8 cellular contexts compared by ENCODE assay signal in genomic region chr11:13462311-13462927, GRCh38. TPM values are rescaled to one million over a fixed set of nuclear protein-coding genes. Genes with fewer than 3 reads are reported as not detected.
DNase-seq lines count a peak whose midpoint lies in the region; ATAC-seq and TF ChIP-seq lines count a peak whose summit lies in the region.

No MANE protein-coding gene starts in this region.

- TF ChIP-seq POLR2A in suprapubic skin (IDR thresholded peaks at IDR 0.05): no peak

- H3K4me2 ChIP-seq in OCI-LY3 (ENCODE audit: low read length): peak overlapping the region; percentile 90
- peak overlapping the region; percentile 83 for H3K4me2 ChIP-seq in neural progenitor cell

- ATAC-seq in GM19438 (IDR thresholded peaks at IDR 0.05; ENCODE audit: low read depth, unreplicated experiment) (peak; percentile 55), HG03521 (IDR thresholded peaks at IDR 0.05; ENCODE audit: unreplicated experiment) (peak; percentile 28)

- peak overlapping the region; percentile 92 to 99 (median 98) for H3K27ac Mint-ChIP-seq in CD8-positive, alpha-beta memory T cell
- H3K27ac Mint-ChIP-seq in neural progenitor cell: peak overlapping the region; percentile 72

- peak overlapping the region; percentile 97 to 100 (median 99) for H3K4me3 Mint-ChIP-seq in CD8-positive, alpha-beta memory T cell
- H3K4me3 Mint-ChIP-seq in neural progenitor cell: peak overlapping the region; percentile 98

- H4K20me1 ChIP-seq in OCI-LY3 (ENCODE audit: insufficient read depth, low read length): peaks cover 3% of the 10 kb centered on the region; the same call in 1 of the 2 replicates
- H4K20me1 ChIP-seq in neural progenitor cell (ENCODE audit: low read depth): peaks cover 9% of the 10 kb centered on the region

- H3K4me1 ChIP-seq in CD8-positive, alpha-beta memory T cell (ENCODE audit: insufficient read depth, low read length): peaks cover 24% of the 10 kb centered on the region
- peaks cover 21% of the 10 kb centered on the region for H3K4me1 ChIP-seq in OCI-LY3 (ENCODE audit: low read length)
- H3K4me1 ChIP-seq in neural progenitor cell: peaks cover 10% of the 10 kb centered on the region
- H3K4me1 ChIP-seq in suprapubic skin: peaks cover 15% of the 10 kb centered on the region

- H3K9ac ChIP-seq in OCI-LY3 (ENCODE audit: low read length): peak overlapping the region; percentile 91
- peak overlapping the region; percentile 79 for H3K9ac ChIP-seq in neural progenitor cell

- TF ChIP-seq CTCF in OCI-LY3 (IDR thresholded peaks at IDR 0.05; ENCODE audit: low read depth, low read length) (peak; percentile 14; the same call in 1 of the 2 replicates), fibroblast of the aortic adventitia (IDR thresholded peaks at IDR 0.05; ENCODE audit: insufficient read depth, low read length) (no peak), neural progenitor cell (IDR thresholded peaks at IDR 0.05) (peak; percentile 8), suprapubic skin (IDR thresholded peaks at IDR 0.05) (no peak)

- H3K36me3 Mint-ChIP-seq in CD8-positive, alpha-beta memory T cell: peaks cover 0 to 19% (median 7%) of the 10 kb centered on the region in 3 donors
- peaks cover 2% of the 10 kb centered on the region for H3K36me3 Mint-ChIP-seq in neural progenitor cell

- POLR2A ChIA-PET in CD8-positive, alpha-beta memory T cell (lab: Charles Lee): interaction anchor here (1.2 to 1.6 kb wide), 2 partner anchors 12 to 25 kb away, joined by 3 to 4 read pairs; no protein-coding TSS in a partner anchor

- H3K27ac ChIP-seq in CD8-positive, alpha-beta memory T cell (ENCODE audit: low read depth, low read length): peak overlapping the region; percentile 75
- peak overlapping the region; percentile 42; the same call in 1 of the 2 replicates for H3K27ac ChIP-seq in OCI-LY3 (ENCODE audit: low read length)
- peak overlapping the region; percentile 65 for H3K27ac ChIP-seq in neural progenitor cell
- peak overlapping the region; percentile 87 for H3K27ac ChIP-seq in suprapubic skin

- WGBS in suprapubic skin: 3% methylated on average over 14 of the region's 20 CpGs

- peak overlapping the region; percentile 62; the same call in 1 of the 2 replicates for H2AFZ ChIP-seq in OCI-LY3 (ENCODE audit: low read depth, low read length)
- peak overlapping the region; percentile 91 for H2AFZ ChIP-seq in neural progenitor cell (replicated peaks)

- H3K4me3 ChIP-seq in CD8-positive, alpha-beta memory T cell (ENCODE audit: low read length): peak overlapping the region; percentile 86
- H3K4me3 ChIP-seq in OCI-LY3 (ENCODE audit: low read length) (peak overlapping the region; percentile 98), fibroblast of the aortic adventitia (ENCODE audit: low read depth, low read length) (peak overlapping the region; percentile 94), neural progenitor cell (peak overlapping the region; percentile 93), suprapubic skin (peak overlapping the region; percentile 74)

- CTCF ChIA-PET in CD8-positive, alpha-beta memory T cell (lab: Charles Lee): interaction anchor here (0.5 to 2.2 kb wide), 4 partner anchors 8 to 184 kb away, joined by 3 to 5 read pairs (median 4); no protein-coding TSS in a partner anchor

- H3K79me2 ChIP-seq in OCI-LY3 (ENCODE audit: low read length): peaks cover 42% of the 10 kb centered on the region
- H3K79me2 ChIP-seq in neural progenitor cell (ENCODE audit: low read depth): peaks cover 49% of the 10 kb centered on the region

- peaks cover 0 to 7% of the 10 kb centered on the region in 2 donors for H3K27me3 Mint-ChIP-seq in CD8-positive, alpha-beta memory T cell
- peaks cover 2% of the 10 kb centered on the region for H3K27me3 Mint-ChIP-seq in neural progenitor cell (ENCODE audit: insufficient read depth, low read depth)

- no peaks in the 10 kb centered on the region for H3K9me3 Mint-ChIP-seq in CD8-positive, alpha-beta memory T cell
- H3K9me3 Mint-ChIP-seq in neural progenitor cell: no peaks in the 10 kb centered on the region

- no peaks in the 10 kb centered on the region for H3K27me3 ChIP-seq in CD8-positive, alpha-beta memory T cell (ENCODE audit: insufficient read depth, low read length, poor library complexity, severe bottlenecking)
- no peaks in the 10 kb centered on the region for H3K27me3 ChIP-seq in OCI-LY3 (ENCODE audit: low read depth, low read length)
- H3K27me3 ChIP-seq in neural progenitor cell: no peaks in the 10 kb centered on the region
- H3K27me3 ChIP-seq in suprapubic skin: no peaks in the 10 kb centered on the region

- peaks cover 47 to 64% (median 58%) of the 10 kb centered on the region in 3 donors for H3K4me1 Mint-ChIP-seq in CD8-positive, alpha-beta memory T cell
- H3K4me1 Mint-ChIP-seq in neural progenitor cell: peaks cover 19% of the 10 kb centered on the region

- H3K36me3 ChIP-seq in CD8-positive, alpha-beta memory T cell (ENCODE audit: insufficient read depth, low read length): no peaks in the 10 kb centered on the region
- H3K36me3 ChIP-seq in OCI-LY3 (replicated peaks; ENCODE audit: low read depth, low read length) (no peaks in the 10 kb centered on the region), neural progenitor cell (no peaks in the 10 kb centered on the region), suprapubic skin (no peaks in the 10 kb centered on the region)

- DNase-seq in CD8-positive, alpha-beta memory T cell: peak in 4 of 5 donors; percentile 46 to 73 (median 58)
- DNase-seq in activated T-helper 1 cell treated with Interleukin-2 at 50 U/mL for 16 hours (ENCODE audit: low read depth): peak; percentile 40
- DNase-seq in fibroblast of the aortic adventitia (ENCODE audit: low read depth): peak; percentile 31
- peak; percentile 87 for DNase-seq in neural progenitor cell (ENCODE audit: low spot score)
- peak; percentile 82 for DNase-seq in suprapubic skin (ENCODE audit: low spot score in 2 of 2)

- no peaks in the 10 kb centered on the region for H3K9me3 ChIP-seq in CD8-positive, alpha-beta memory T cell (ENCODE audit: low read length)
- no peaks in the 10 kb centered on the region for H3K9me3 ChIP-seq in OCI-LY3 (ENCODE audit: insufficient read depth, low read length)
- H3K9me3 ChIP-seq in neural progenitor cell (ENCODE audit: low read depth): no peaks in the 10 kb centered on the region
- no peaks in the 10 kb centered on the region for H3K9me3 ChIP-seq in suprapubic skin

- no peak for TF ChIP-seq EP300 in suprapubic skin (IDR thresholded peaks at IDR 0.05)

- H3F3A ChIP-seq in neural progenitor cell (ENCODE audit: low read depth): peaks cover 20% of the 10 kb centered on the region

RNA-seq across cellular contexts. Expression of gene BTBD10, which starts 0.6 kb away (rescaled TPM):
- total RNA-seq in CD8-positive, alpha-beta memory T cell: 10 to 100 TPM; 24.1 to 27.3 TPM
- polyA plus RNA-seq in CD8-positive, alpha-beta memory T cell: 14.3 TPM
- total RNA-seq in fibroblast of the aortic adventitia (ENCODE audit: low replicate concordance) (30.6 and 56.3 TPM in 2 replicates), neural progenitor cell (ENCODE audit: low replicate concordance) (46.1 and 59.3 TPM in 2 replicates), suprapubic skin (10 to 100 TPM; 22.3 to 29.1 (median 25.7) TPM)

RNA-seq across cellular contexts. Expression of gene PTH, which starts 33.4 kb away (rescaled TPM):
- not detected for total RNA-seq in CD8-positive, alpha-beta memory T cell
- not detected for polyA plus RNA-seq in CD8-positive, alpha-beta memory T cell
- total RNA-seq in fibroblast of the aortic adventitia (ENCODE audit: low replicate concordance) (not detected in 2 replicates), neural progenitor cell (ENCODE audit: low replicate concordance) (not detected in 2 replicates), suprapubic skin (not detected)

Comparison
In these comparisons a context has a peak if more than half of its experiments do, and no peak if none do; other contexts are left out.
1. Peak in every context shown above with its lines: DNase-seq, ATAC-seq, H3K4me3 ChIP-seq and H3K27ac ChIP-seq.
2. DNase-seq: peak in every context shown above with its lines; median percentile 87 in neural progenitor cell; 82 in suprapubic skin; 58 in CD8-positive, alpha-beta memory T cell; 40 in activated T-helper 1 cell treated with Interleukin-2 at 50 U/mL for 16 hours; 31 in fibroblast of the aortic adventitia.
3. CTCF ChIP-seq: peak in OCI-LY3 (single experiment) and neural progenitor cell (single experiment); none in fibroblast of the aortic adventitia (single experiment) and suprapubic skin (0 of 2).